In genomic region chr5:126680215-126680817, GRCh38 we compare ENCODE assay signal across 10 cellular contexts.
A peak's percentile ranks its signal among the peaks of the same experiment; 100 is the strongest.
DNase-seq lines count a peak whose midpoint lies in the region; ATAC-seq and TF ChIP-seq lines count a peak whose summit lies in the region.
"Had no signal": no experiment of that assay in that cellular context is flagged by ENCODE, and none has a peak within 500 bp of the region (broad histone marks: within the 10 kb centered on the region; RNA-seq: fewer than 3 reads in every experiment).

No MANE protein-coding gene starts in this region.

- ATAC-seq in GM23338 (peak; percentile 65), omental fat pad (ENCODE audit: low FRiP score) (no peak)

- peak overlapping the region; percentile 91; the same call in 1 of the 2 replicates for H3K27ac Mint-ChIP-seq in GM23338

- H3K4me3 Mint-ChIP-seq in GM23338: no peak overlapping the region; the same call in 2 of the 3 replicates

- H3K9me2 ChIP-seq in GM23338 (ENCODE audit: insufficient read depth): no peaks in the 10 kb centered on the region

- no peaks in the 10 kb centered on the region for H3K36me3 Mint-ChIP-seq in GM23338 (ENCODE audit: low read depth)

- H3K27me3 ChIP-seq in GM23338 (ENCODE audit: insufficient read depth): no peaks in the 10 kb centered on the region
- H3K27me3 ChIP-seq: SJSA1 had no signal

- peak overlapping the region; percentile 54 for H3K4me2 ChIP-seq in GM23338

- peak; percentile 74 for DNase-seq in GM03348 (ENCODE audit: low spot score)
- DNase-seq in GM23338 (ENCODE audit: low spot score): peak; percentile 49
- peak; percentile 75 for DNase-seq in MV-4-11 (lab: John Stamatoyannopoulos, UW)
- peak; percentile 35 for DNase-seq in dedifferentiated amniotic fluid mesenchymal stem cell (ENCODE audit: extremely low spot score)
- DNase-seq in AG08396 (ENCODE audit: low spot score): no peak
- DNase-seq in activated effector memory CD4-positive, alpha-beta T cell treated with Interleukin-2 at 50 U/mL for 16 hours: no peak
- no peak for DNase-seq in activated CD4-positive, alpha-beta T cell treated with anti-CD3 and anti-CD28 coated beads, Interleukin-2, amount 50 U/mL, for 4 hours
- no peak for DNase-seq in omental fat pad (ENCODE audit: low spot score)

- H2AFZ ChIP-seq in GM23338: peak overlapping the region; percentile 21; the same call in 1 of the 2 replicates

- no peaks in the 10 kb centered on the region for H4K20me1 ChIP-seq in GM23338 (replicated peaks; ENCODE audit: insufficient read depth)

- H3K36me3 ChIP-seq in GM23338 (ENCODE audit: insufficient read depth): no peaks in the 10 kb centered on the region
- H3K36me3 ChIP-seq: SJSA1 had no signal

- no peak overlapping the region for H3K4me3 ChIP-seq in GM23338
- H3K4me3 ChIP-seq: lung, SJSA1 had no signal

- no peaks in the 10 kb centered on the region; the same call in 2 of the 3 replicates for H3K9me3 Mint-ChIP-seq in GM23338

- H3K27me3 Mint-ChIP-seq in GM23338 (ENCODE audit: insufficient read depth, low read depth, poor library complexity): peaks cover 9% of the 10 kb centered on the region

- H3K79me2 ChIP-seq in GM23338 (replicated peaks; ENCODE audit: insufficient read depth): no peaks in the 10 kb centered on the region

- no peaks in the 10 kb centered on the region for H3F3A ChIP-seq in GM23338 (replicated peaks; ENCODE audit: low read depth)

- peaks cover 19% of the 10 kb centered on the region; the same call in 1 of the 2 replicates for H3K4me1 ChIP-seq in GM23338 (ENCODE audit: insufficient read depth)

- H3K4me1 Mint-ChIP-seq in GM23338: peaks cover 37% of the 10 kb centered on the region

- TF ChIP-seq CTCF in GM23338 (conservative IDR thresholded peaks at IDR 0.05; ENCODE audit: low read depth in 2 of 2) (no peak), omental fat pad (IDR thresholded peaks at IDR 0.05) (no peak)

- H3K27ac ChIP-seq in GM23338 (ENCODE audit: low read depth): peak overlapping the region; percentile 7; the same call in 1 of the 2 replicates
- H3K27ac ChIP-seq: SJSA1 had no signal

TF ChIP-seq in GM23338, 12 proteins besides CTCF, POLR2A, EP300 and RAD21:
- TF ChIP-seq POLR2AphosphoS5 (IDR thresholded peaks at IDR 0.05; ENCODE audit: low read depth) (peak; percentile 47), ZNF331 (CRISPR knock-in tag; IDR thresholded peaks at IDR 0.05; ENCODE audit: low read depth) (no peak)

Comparison
In these comparisons a context has a peak if more than half of its experiments do, and no peak if none do; other contexts are left out.
1. DNase-seq: peak in GM03348 (single experiment), GM23338 (single experiment), MV-4-11 (single experiment) and dedifferentiated amniotic fluid mesenchymal stem cell (single experiment); none in AG08396 (single experiment), activated effector memory CD4-positive, alpha-beta T cell treated with Interleukin-2 at 50 U/mL for 16 hours (single experiment), activated CD4-positive, alpha-beta T cell treated with anti-CD3 and anti-CD28 coated beads, Interleukin-2, amount 50 U/mL, for 4 hours (0 of 2) and omental fat pad (single experiment).